In the genomic region with DNA sequence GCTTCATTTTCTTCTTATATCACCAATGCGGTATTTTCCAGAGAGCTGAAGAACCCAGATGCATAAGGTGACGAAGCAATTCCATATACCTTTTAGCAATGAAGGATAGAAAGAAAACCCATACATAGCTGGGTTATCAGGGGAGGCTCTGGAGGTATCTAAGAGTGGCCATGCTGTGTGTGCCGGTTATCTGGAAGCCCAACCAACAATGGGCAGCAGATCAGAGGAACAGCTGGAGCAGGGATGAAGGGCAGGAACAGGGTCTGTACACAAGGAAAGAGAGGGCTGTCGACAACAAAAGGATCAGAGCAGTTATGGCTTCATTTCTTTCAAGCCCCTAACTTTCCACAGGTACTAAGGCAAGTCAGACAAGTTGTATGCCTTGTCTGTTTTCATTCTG, we compare ENCODE assay signal across 1 cellular context.
TF ChIP-seq lines count a peak whose summit lies in the region.

No MANE protein-coding gene starts in this region.

TF ChIP-seq in GM23338, 12 proteins besides CTCF, POLR2A, EP300 and RAD21 (continued from another document):
- TF ChIP-seq, protein P1, sequence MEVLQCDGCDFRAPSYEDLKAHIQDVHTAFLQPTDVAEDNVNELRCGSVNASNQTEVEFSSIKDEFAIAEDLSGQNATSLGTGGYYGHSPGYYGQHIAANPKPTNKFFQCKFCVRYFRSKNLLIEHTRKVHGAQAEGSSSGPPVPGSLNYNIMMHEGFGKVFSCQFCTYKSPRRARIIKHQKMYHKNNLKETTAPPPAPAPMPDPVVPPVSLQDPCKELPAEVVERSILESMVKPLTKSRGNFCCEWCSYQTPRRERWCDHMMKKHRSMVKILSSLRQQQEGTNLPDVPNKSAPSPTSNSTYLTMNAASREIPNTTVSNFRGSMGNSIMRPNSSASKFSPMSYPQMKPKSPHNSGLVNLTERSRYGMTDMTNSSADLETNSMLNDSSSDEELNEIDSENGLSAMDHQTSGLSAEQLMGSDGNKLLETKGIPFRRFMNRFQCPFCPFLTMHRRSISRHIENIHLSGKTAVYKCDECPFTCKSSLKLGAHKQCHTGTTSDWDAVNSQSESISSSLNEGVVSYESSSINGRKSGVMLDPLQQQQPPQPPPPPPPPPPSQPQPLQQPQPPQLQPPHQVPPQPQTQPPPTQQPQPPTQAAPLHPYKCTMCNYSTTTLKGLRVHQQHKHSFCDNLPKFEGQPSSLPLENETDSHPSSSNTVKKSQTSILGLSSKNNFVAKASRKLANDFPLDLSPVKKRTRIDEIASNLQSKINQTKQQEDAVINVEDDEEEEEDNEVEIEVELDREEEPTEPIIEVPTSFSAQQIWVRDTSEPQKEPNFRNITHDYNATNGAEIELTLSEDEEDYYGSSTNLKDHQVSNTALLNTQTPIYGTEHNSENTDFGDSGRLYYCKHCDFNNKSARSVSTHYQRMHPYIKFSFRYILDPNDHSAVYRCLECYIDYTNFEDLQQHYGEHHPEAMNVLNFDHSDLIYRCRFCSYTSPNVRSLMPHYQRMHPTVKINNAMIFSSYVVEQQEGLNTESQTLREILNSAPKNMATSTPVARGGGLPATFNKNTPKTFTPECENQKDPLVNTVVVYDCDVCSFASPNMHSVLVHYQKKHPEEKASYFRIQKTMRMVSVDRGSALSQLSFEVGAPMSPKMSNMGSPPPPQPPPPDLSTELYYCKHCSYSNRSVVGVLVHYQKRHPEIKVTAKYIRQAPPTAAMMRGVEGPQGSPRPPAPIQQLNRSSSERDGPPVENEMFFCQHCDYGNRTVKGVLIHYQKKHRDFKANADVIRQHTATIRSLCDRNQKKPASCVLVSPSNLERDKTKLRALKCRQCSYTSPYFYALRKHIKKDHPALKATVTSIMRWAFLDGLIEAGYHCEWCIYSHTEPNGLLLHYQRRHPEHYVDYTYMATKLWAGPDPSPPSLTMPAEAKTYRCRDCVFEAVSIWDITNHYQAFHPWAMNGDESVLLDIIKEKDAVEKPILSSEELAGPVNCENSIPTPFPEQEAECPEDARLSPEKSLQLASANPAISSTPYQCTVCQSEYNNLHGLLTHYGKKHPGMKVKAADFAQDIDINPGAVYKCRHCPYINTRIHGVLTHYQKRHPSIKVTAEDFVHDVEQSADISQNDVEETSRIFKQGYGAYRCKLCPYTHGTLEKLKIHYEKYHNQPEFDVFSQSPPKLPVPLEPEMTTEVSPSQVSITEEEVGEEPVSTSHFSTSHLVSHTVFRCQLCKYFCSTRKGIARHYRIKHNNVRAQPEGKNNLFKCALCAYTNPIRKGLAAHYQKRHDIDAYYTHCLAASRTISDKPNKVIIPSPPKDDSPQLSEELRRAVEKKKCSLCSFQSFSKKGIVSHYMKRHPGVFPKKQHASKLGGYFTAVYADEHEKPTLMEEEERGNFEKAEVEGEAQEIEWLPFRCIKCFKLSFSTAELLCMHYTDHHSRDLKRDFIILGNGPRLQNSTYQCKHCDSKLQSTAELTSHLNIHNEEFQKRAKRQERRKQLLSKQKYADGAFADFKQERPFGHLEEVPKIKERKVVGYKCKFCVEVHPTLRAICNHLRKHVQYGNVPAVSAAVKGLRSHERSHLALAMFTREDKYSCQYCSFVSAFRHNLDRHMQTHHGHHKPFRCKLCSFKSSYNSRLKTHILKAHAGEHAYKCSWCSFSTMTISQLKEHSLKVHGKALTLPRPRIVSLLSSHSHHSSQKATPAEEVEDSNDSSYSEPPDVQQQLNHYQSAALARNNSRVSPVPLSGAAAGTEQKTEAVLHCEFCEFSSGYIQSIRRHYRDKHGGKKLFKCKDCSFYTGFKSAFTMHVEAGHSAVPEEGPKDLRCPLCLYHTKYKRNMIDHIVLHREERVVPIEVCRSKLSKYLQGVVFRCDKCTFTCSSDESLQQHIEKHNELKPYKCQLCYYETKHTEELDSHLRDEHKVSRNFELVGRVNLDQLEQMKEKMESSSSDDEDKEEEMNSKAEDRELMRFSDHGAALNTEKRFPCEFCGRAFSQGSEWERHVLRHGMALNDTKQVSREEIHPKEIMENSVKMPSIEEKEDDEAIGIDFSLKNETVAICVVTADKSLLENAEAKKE (CRISPR knock-in tag; IDR thresholded peaks at IDR 0.05), result no peak
- no peak for TF ChIP-seq ZNF114 (CRISPR knock-in tag; IDR thresholded peaks at IDR 0.05)
- TF ChIP-seq, protein P2, sequence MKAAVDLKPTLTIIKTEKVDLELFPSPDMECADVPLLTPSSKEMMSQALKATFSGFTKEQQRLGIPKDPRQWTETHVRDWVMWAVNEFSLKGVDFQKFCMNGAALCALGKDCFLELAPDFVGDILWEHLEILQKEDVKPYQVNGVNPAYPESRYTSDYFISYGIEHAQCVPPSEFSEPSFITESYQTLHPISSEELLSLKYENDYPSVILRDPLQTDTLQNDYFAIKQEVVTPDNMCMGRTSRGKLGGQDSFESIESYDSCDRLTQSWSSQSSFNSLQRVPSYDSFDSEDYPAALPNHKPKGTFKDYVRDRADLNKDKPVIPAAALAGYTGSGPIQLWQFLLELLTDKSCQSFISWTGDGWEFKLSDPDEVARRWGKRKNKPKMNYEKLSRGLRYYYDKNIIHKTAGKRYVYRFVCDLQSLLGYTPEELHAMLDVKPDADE (IDR thresholded peaks at IDR 0.05), result no peak
- TF ChIP-seq EZH2phosphoT487 (IDR thresholded peaks at IDR 0.05; ENCODE audit: unreplicated experiment), result no peak
- no peak for TF ChIP-seq NANOG (IDR thresholded peaks at IDR 0.05; ENCODE audit: borderline replicate concordance)
- no peak for TF ChIP-seq CREB1 (CRISPR knock-in tag; IDR thresholded peaks at IDR 0.05; ENCODE audit: low read depth)
- no peak for TF ChIP-seq POLR2AphosphoS5 (IDR thresholded peaks at IDR 0.05; ENCODE audit: low read depth)
- TF ChIP-seq JUNB (IDR thresholded peaks at IDR 0.05; ENCODE audit: unreplicated experiment), result no peak
- TF ChIP-seq ZNF331 (CRISPR knock-in tag; IDR thresholded peaks at IDR 0.05; ENCODE audit: low read depth), result no peak
- TF ChIP-seq EZH2 (IDR thresholded peaks at IDR 0.05; ENCODE audit: low read depth, unreplicated experiment), result no peak
